8 cellular contexts compared by ENCODE assay signal in the genomic region with DNA sequence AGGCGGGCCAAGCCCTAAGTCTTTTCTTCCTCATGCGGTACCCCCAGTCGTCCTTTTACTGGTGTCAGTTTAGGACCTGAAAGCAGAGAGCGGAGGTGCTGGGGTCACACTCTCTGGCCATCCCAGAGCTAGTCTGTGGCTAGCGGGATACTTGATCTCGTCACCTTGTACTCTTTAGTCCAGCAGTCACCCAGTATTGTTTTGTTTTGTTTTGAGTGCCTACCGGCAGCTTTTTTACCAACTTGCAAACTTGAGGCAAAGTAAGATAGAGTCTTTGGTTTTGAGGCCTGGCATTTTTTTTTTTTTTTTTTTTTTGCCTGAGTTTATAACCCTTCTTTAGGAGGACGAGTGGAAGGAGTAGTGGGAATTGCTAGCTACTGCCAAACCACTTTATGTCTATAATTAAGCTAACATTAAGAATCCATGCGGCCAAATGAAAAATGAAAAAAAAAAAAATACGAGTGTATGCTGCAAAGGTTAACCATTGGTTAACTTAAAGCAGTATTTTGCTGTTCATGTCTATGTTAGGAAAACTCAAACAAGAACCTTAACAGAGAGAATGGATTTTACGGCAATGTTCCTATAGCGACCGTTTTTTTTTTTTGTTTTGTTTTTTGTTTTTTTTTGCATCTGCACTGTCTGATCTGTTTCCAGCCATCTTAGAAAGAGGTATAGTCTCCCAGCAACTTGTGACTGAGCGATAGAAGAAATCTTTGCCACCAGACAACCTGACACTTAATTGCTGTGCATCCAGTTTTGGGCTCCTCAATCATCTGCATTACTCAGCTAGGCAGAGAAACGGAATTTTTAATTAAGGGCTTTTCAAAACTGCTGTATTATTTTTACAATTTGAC. TPM values are rescaled to one million over a fixed set of nuclear protein-coding genes. Genes with fewer than 3 reads are reported as not detected.
DNase-seq lines count a peak whose midpoint lies in the region; ATAC-seq and TF ChIP-seq lines count a peak whose summit lies in the region.

No MANE protein-coding gene starts in this region.

- intact Hi-C loops in naive thymus-derived CD4-positive, alpha-beta T cell (cut with micrococcal nuclease): loop anchor here (1.0 to 5.0 kb wide), 14 partner anchors 13 to 1255 kb away; a partner anchor contains a TSS

- no peaks in the 10 kb centered on the region for H3K36me3 ChIP-seq in endocrine pancreas (ENCODE audit: control insufficient read depth, insufficient read depth, low read length)
- peaks cover 0 to 7% (median 3%) of the 10 kb centered on the region in 3 experiments for H3K36me3 ChIP-seq in naive thymus-derived CD4-positive, alpha-beta T cell (ENCODE audit: control insufficient read depth in 2 of 3, insufficient read depth in 3 of 3, low read length in 3 of 3)

- peaks cover 0 to 17% (median 5%) of the 10 kb centered on the region in 5 donors for H3K36me3 Mint-ChIP-seq in naive thymus-derived CD4-positive, alpha-beta T cell

- peak overlapping the region; percentile 95 for H3K27ac ChIP-seq in naive thymus-derived CD4-positive, alpha-beta T cell (ENCODE audit: low read depth, low read length)

- peak overlapping the region; percentile 99 for H3K9ac ChIP-seq in endocrine pancreas (ENCODE audit: control insufficient read depth, insufficient read depth, low read length)

- CTCF ChIA-PET in naive thymus-derived CD4-positive, alpha-beta T cell (lab: Charles Lee): interaction anchor here (0.7 to 2.6 kb wide), 15 partner anchors 11 to 913 kb away, joined by 3 to 16 read pairs (median 5); a partner anchor contains a TSS

- H3K27ac Mint-ChIP-seq in naive thymus-derived CD4-positive, alpha-beta T cell: peak overlapping the region; percentile 94 to 100 (median 99)

- ATAC-seq in HG02588 (IDR thresholded peaks at IDR 0.05; ENCODE audit: unreplicated experiment): peak; percentile 0
- ATAC-seq in naive thymus-derived CD4-positive, alpha-beta T cell: peak; percentile 18

- no peaks in the 10 kb centered on the region for H3K9me3 ChIP-seq in endocrine pancreas (ENCODE audit: control insufficient read depth, low read length)
- no peaks in the 10 kb centered on the region for H3K9me3 ChIP-seq in naive thymus-derived CD4-positive, alpha-beta T cell (ENCODE audit: control insufficient read depth in 2 of 3, low read length in 3 of 3)

- peaks cover 0 to 5% (median 0%) of the 10 kb centered on the region in 11 donors for H3K9me3 Mint-ChIP-seq in naive thymus-derived CD4-positive, alpha-beta T cell

- peak overlapping the region; percentile 94 for H3K4me3 ChIP-seq in endocrine pancreas (ENCODE audit: control insufficient read depth, insufficient read depth, low read length)
- peak overlapping the region; percentile 76 for H3K4me3 ChIP-seq in naive thymus-derived CD4-positive, alpha-beta T cell (ENCODE audit: low read length)

- no peaks in the 10 kb centered on the region for H3K27me3 Mint-ChIP-seq in naive thymus-derived CD4-positive, alpha-beta T cell

- DNase-seq in DMS53 (lab: John Stamatoyannopoulos, UW) (peak; percentile 28), DMS53 treated with DMSO at 0.1 percent for 48 hours (lab: John Stamatoyannopoulos, UW; ENCODE audit: unreplicated experiment) (no peak), activated gamma-delta T cell treated with Interleukin-2 at 50 U/mL for 16 hours (no peak)
- DNase-seq in naive thymus-derived CD4-positive, alpha-beta T cell: peak in 7 of 9 donors; percentile 10 to 58 (median 27)
- no peak for DNase-seq in activated CD4-positive, CD25-positive, alpha-beta regulatory T cell treated with anti-CD3 and anti-CD28 coated beads, Interleukin-2, amount 50 U/mL, for 72 hours

- H3K4me1 ChIP-seq in endocrine pancreas (ENCODE audit: control insufficient read depth, insufficient read depth, low read length): peaks cover 14% of the 10 kb centered on the region
- H3K4me1 ChIP-seq in naive thymus-derived CD4-positive, alpha-beta T cell (ENCODE audit: control insufficient read depth in 2 of 2, insufficient read depth in 2 of 2, low read length in 2 of 2): peaks cover 44 to 54% of the 10 kb centered on the region in 2 donors

- H3K27me3 ChIP-seq in endocrine pancreas (ENCODE audit: control insufficient read depth, insufficient read depth, low read length): no peaks in the 10 kb centered on the region
- H3K27me3 ChIP-seq in naive thymus-derived CD4-positive, alpha-beta T cell (ENCODE audit: control insufficient read depth in 2 of 2, insufficient read depth in 2 of 2, low read length in 2 of 2): no peaks in the 10 kb centered on the region

- H3K4me3 Mint-ChIP-seq in naive thymus-derived CD4-positive, alpha-beta T cell: peak overlapping the region; percentile 92 to 99 (median 98)

- POLR2A ChIA-PET in naive thymus-derived CD4-positive, alpha-beta T cell (lab: Charles Lee): interaction anchor here (0.6 to 2.2 kb wide), 19 partner anchors 9 to 1033 kb away, joined by 3 to 20 read pairs (median 5); a partner anchor contains a TSS

- peaks cover 40 to 87% (median 68%) of the 10 kb centered on the region in 7 donors for H3K4me1 Mint-ChIP-seq in naive thymus-derived CD4-positive, alpha-beta T cell

TF ChIP-seq in PFSK-1, 5 proteins besides CTCF, POLR2A, EP300 and RAD21:
- TF ChIP-seq POLR2AphosphoS5 (IDR thresholded peaks at IDR 0.05; ENCODE audit: low read depth, low read length) (no peak), SIN3A (IDR thresholded peaks at IDR 0.05; ENCODE audit: borderline replicate concordance, insufficient read depth, low read length) (peak; percentile 34; the same call in 1 of the 2 replicates), TAF1 (IDR thresholded peaks at IDR 0.05; ENCODE audit: borderline replicate concordance, insufficient read depth, low read length) (no peak), FOXP2 (optimal IDR thresholded peaks at IDR 0.05; ENCODE audit: borderline replicate concordance, extremely low read depth, extremely low read length, insufficient read depth) (no peak)
- TF ChIP-seq, protein P1, sequence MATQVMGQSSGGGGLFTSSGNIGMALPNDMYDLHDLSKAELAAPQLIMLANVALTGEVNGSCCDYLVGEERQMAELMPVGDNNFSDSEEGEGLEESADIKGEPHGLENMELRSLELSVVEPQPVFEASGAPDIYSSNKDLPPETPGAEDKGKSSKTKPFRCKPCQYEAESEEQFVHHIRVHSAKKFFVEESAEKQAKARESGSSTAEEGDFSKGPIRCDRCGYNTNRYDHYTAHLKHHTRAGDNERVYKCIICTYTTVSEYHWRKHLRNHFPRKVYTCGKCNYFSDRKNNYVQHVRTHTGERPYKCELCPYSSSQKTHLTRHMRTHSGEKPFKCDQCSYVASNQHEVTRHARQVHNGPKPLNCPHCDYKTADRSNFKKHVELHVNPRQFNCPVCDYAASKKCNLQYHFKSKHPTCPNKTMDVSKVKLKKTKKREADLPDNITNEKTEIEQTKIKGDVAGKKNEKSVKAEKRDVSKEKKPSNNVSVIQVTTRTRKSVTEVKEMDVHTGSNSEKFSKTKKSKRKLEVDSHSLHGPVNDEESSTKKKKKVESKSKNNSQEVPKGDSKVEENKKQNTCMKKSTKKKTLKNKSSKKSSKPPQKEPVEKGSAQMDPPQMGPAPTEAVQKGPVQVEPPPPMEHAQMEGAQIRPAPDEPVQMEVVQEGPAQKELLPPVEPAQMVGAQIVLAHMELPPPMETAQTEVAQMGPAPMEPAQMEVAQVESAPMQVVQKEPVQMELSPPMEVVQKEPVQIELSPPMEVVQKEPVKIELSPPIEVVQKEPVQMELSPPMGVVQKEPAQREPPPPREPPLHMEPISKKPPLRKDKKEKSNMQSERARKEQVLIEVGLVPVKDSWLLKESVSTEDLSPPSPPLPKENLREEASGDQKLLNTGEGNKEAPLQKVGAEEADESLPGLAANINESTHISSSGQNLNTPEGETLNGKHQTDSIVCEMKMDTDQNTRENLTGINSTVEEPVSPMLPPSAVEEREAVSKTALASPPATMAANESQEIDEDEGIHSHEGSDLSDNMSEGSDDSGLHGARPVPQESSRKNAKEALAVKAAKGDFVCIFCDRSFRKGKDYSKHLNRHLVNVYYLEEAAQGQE (IDR thresholded peaks at IDR 0.05; ENCODE audit: insufficient read depth in 1 of 2, low read depth in 2 of 2, low read length in 2 of 2): no peak

RNA-seq across cellular contexts. Expression of a gene that starts 56.8 kb away (rescaled TPM):
- not detected for polyA plus RNA-seq in PFSK-1 (2012; ENCODE audit: insufficient read length, low read depth)
- total RNA-seq in naive thymus-derived CD4-positive, alpha-beta T cell: not detected
- under 1 TPM in 1 of 2 donors, not detected in 1; 0.16 TPM for polyA plus RNA-seq in naive thymus-derived CD4-positive, alpha-beta T cell

Comparison
In these comparisons a context has a peak if more than half of its experiments do, and no peak if none do; other contexts are left out.
1. DNase-seq: peak in DMS53 (single experiment) and naive thymus-derived CD4-positive, alpha-beta T cell (7 of 9); none in DMS53 treated with DMSO at 0.1 percent for 48 hours (single experiment), activated CD4-positive, CD25-positive, alpha-beta regulatory T cell treated with anti-CD3 and anti-CD28 coated beads, Interleukin-2, amount 50 U/mL, for 72 hours (single experiment) and activated gamma-delta T cell treated with Interleukin-2 at 50 U/mL for 16 hours (single experiment).